ENCODE assay signal across 8 cellular contexts in the genomic region with DNA sequence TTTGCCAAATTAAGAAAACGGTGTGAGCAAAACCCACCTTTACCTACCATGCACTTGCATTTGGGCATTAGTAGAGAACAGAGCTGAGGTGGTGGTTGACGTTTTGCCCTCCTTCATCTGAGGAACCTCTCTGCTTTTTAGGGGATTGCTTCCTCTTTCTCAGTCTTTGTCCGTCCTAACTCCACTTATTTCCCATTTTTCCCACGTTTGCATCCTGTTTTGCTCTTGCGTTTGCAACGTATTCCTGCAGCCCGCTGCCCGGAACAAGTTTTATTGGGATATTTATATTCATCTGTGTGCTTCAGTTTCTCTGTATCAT. TPM values are rescaled to one million over a fixed set of nuclear protein-coding genes. Genes with fewer than 3 reads are reported as not detected.
A peak's percentile ranks its signal among the peaks of the same experiment; 100 is the strongest.
DNase-seq lines count a peak whose midpoint lies in the region; ATAC-seq and TF ChIP-seq lines count a peak whose summit lies in the region.

No MANE protein-coding gene starts in this region.

- H3K36me3 Mint-ChIP-seq in Caco-2 (ENCODE audit: insufficient read depth, unreplicated experiment), result peaks cover 13% of the 10 kb centered on the region

- peak overlapping the region; percentile 74 for H3K27ac ChIP-seq in mesodermal cell (ENCODE audit: low read depth, low read length, severe bottlenecking)

- H3K4me3 Mint-ChIP-seq in Caco-2 (ENCODE audit: unreplicated experiment), result peak overlapping the region; percentile 93

- 0% methylated on average over 3 of the region's 8 CpGs; no CpG with 5 or more reads in 1 of the 2 experiments for WGBS in mesodermal cell (ENCODE audit: insufficient coverage in 2 of 2), 2 experiments

- POLR2A ChIA-PET in Caco-2 (lab: Charles Lee), result no interaction called here

- BruUV-seq in Caco-2 (replicated peaks; lab: Mats Ljungman, UMichigan), result no TSS peak

- no peak for TF ChIP-seq CTCF in Caco-2 (IDR thresholded peaks at IDR 0.05; ENCODE audit: insufficient read depth in 1 of 2, low read depth in 1 of 2, low read length in 1 of 2, severe bottlenecking in 1 of 2, unreplicated experiment in 1 of 2)
- no peak for TF ChIP-seq CTCF in cardiac fibroblast (IDR thresholded peaks at IDR 0.05; ENCODE audit: low read depth, low read length)

- no peaks in the 10 kb centered on the region for H3K36me3 ChIP-seq in Caco-2 (ENCODE audit: control insufficient read depth, insufficient read depth, low read length)
- H3K36me3 ChIP-seq in mesodermal cell (ENCODE audit: control insufficient read depth, insufficient read depth, low read length), result peaks cover 8% of the 10 kb centered on the region

- intact Hi-C loops in Caco-2 (cut with micrococcal nuclease; ENCODE audit: unreplicated experiment), result loop anchor here (5.0 kb wide), 3 partner anchors 75 to 140 kb away; a partner anchor contains a TSS

- no peaks in the 10 kb centered on the region for H3K4me1 Mint-ChIP-seq in Caco-2 (ENCODE audit: low read depth, unreplicated experiment)

- H3K4me3 ChIP-seq in Caco-2 (ENCODE audit: low read depth, low read length), result peak overlapping the region; percentile 92
- peak overlapping the region; percentile 98 for H3K4me3 ChIP-seq in Jurkat, Clone E6-1 (ENCODE audit: low read length)
- H3K4me3 ChIP-seq in cardiac fibroblast (replicated peaks in 1 of 2; ENCODE audit: low read depth in 2 of 2, low read length in 2 of 2), result peak overlapping the region; percentile 78 to 94
- peak overlapping the region; percentile 66 for H3K4me3 ChIP-seq in mesodermal cell (ENCODE audit: extremely low read depth, insufficient read depth, low read length, poor library complexity, severe bottlenecking)

- ATAC-seq in GM21576 (IDR thresholded peaks at IDR 0.05; ENCODE audit: unreplicated experiment), result peak; percentile 47

- H3K27ac Mint-ChIP-seq in Caco-2 (ENCODE audit: unreplicated experiment), result peak overlapping the region; percentile 92

- no peaks in the 10 kb centered on the region for H3K27me3 ChIP-seq in Caco-2 (replicated peaks; ENCODE audit: control insufficient read depth, insufficient read depth, low read length)

- H3K4me1 ChIP-seq in Caco-2 (peaks cover 5% of the 10 kb centered on the region; the same call in 1 of the 2 replicates), mesodermal cell (ENCODE audit: control insufficient read depth, insufficient read depth, low read length, poor library complexity, severe bottlenecking) (no peaks in the 10 kb centered on the region)

- CTCF ChIA-PET in Caco-2 (lab: Charles Lee), result interaction anchor here (0.6 kb wide), 1 partner anchor 60 kb away, joined by 3 read pairs; no protein-coding TSS in a partner anchor

- H3K9me3 Mint-ChIP-seq in Caco-2 (ENCODE audit: unreplicated experiment), result no peaks in the 10 kb centered on the region

- H3K27me3 Mint-ChIP-seq in Caco-2 (ENCODE audit: insufficient read depth, unreplicated experiment), result no peaks in the 10 kb centered on the region

- no peak for DNase-seq in Caco-2
- DNase-seq in Jurkat, Clone E6-1 (ENCODE audit: low read depth, low spot score), result no peak
- DNase-seq in cardiac fibroblast (ENCODE audit: low read depth in 2 of 2), result no peak
- no peak for DNase-seq in SW480 (ENCODE audit: low spot score)
- DNase-seq in superior temporal gyrus (ENCODE audit: extremely low spot score), result no peak
- no peak for DNase-seq in HT-29 (ENCODE audit: low spot score)

- no peaks in the 10 kb centered on the region for H3K9me3 ChIP-seq in Caco-2
- H3K9me3 ChIP-seq in mesodermal cell (ENCODE audit: control insufficient read depth, low read length), result no peaks in the 10 kb centered on the region

RNA-seq across cellular contexts. Expression of a gene that starts 0.4 kb away (rescaled TPM):
- total RNA-seq in Caco-2 (2022), result 70.2 and 72.2 TPM in 2 replicates
- polyA plus RNA-seq in Jurkat, Clone E6-1 (2012; ENCODE audit: insufficient read depth, insufficient read length), result 33.8 TPM
- polyA plus RNA-seq in mesodermal cell (2013, experiment 1 of 2), result 143 TPM
- 150 TPM for polyA plus RNA-seq in mesodermal cell (2013, experiment 2 of 2)
- total RNA-seq in HT-29 (2014; rRNA removed; shearing (Covaris generic)), result 22.9 and 27.0 TPM in 2 replicates
